8 cellular contexts compared by ENCODE assay signal in genomic region chr10:59361659-59362183, GRCh38. TPM values are rescaled to one million over a fixed set of nuclear protein-coding genes. Genes with fewer than 3 reads are reported as not detected.
DNase-seq lines count a peak whose midpoint lies in the region; ATAC-seq and TF ChIP-seq lines count a peak whose summit lies in the region.

No MANE protein-coding gene starts in this region.

- no peaks in the 10 kb centered on the region for H3K9me3 ChIP-seq in colonic mucosa
- H3K9me3 ChIP-seq in muscle layer of colon (ENCODE audit: low read length): no peaks in the 10 kb centered on the region

- H3K9ac ChIP-seq in colonic mucosa (ENCODE audit: low read depth in 2 of 2, low read length in 2 of 2) (peak overlapping the region; percentile 59 to 62), muscle layer of colon (ENCODE audit: low read length) (peak overlapping the region; percentile 62)

- in situ Hi-C loops in GM13976 (cut with MboI; ENCODE audit: low sequenced_read_pairs, unreplicated experiment): no loop called here

- H3K27ac ChIP-seq in colonic mucosa: peak overlapping the region; percentile 69
- H3K27ac ChIP-seq in muscle layer of colon (ENCODE audit: low read depth, low read length): peak overlapping the region; percentile 88

- ATAC-seq in GM18907 (IDR thresholded peaks at IDR 0.05; ENCODE audit: unreplicated experiment) (no peak), GM21515 (IDR thresholded peaks at IDR 0.05; ENCODE audit: unreplicated experiment) (no peak)

- DNase-seq in A172 (ENCODE audit: low spot score): peak; percentile 20
- DNase-seq in HuH-7 (ENCODE audit: low spot score): peak; percentile 10
- no peak for DNase-seq in colonic mucosa
- DNase-seq in GF-D8 (lab: John Stamatoyannopoulos, UW): no peak
- DNase-seq in GM13976 (ENCODE audit: low spot score): no peak

- H3K4me1 ChIP-seq in colonic mucosa (no peaks in the 10 kb centered on the region), muscle layer of colon (ENCODE audit: insufficient read depth, low read length) (peaks cover 36% of the 10 kb centered on the region)

- H3K27me3 ChIP-seq in colonic mucosa (no peaks in the 10 kb centered on the region), muscle layer of colon (ENCODE audit: control insufficient read depth in 1 of 2, insufficient read depth in 2 of 2, low read length in 2 of 2) (no peaks in the 10 kb centered on the region)

- H3K36me3 ChIP-seq in colonic mucosa (no peaks in the 10 kb centered on the region), muscle layer of colon (ENCODE audit: insufficient read depth, low read length) (no peaks in the 10 kb centered on the region)

- intact Hi-C loops in colonic mucosa (cut with DNase I): no loop called here

- TF ChIP-seq CTCF in colonic mucosa (IDR thresholded peaks at IDR 0.05) (no peak), GM13976 (IDR thresholded peaks at IDR 0.05; ENCODE audit: borderline replicate concordance, control extremely low read depth, extremely low read depth, insufficient read depth, missing control alignments) (no peak)

- H3K4me3 ChIP-seq in colonic mucosa: peak overlapping the region; percentile 52
- H3K4me3 ChIP-seq in muscle layer of colon (ENCODE audit: low read depth in 1 of 2, low read length in 2 of 2): peak overlapping the region; percentile 65 to 80

RNA-seq across cellular contexts. Expression of gene FAM13C, which starts 0.6 kb away (rescaled TPM):
- total RNA-seq in A172 (2014; rRNA removed; shearing (Covaris generic)): 0.22 TPM in 1 of 2 replicates, not detected in the other
- 1 to 10 TPM; 1.0 to 2.5 TPM for total RNA-seq in colonic mucosa

Comparison
In these comparisons a context has a peak if more than half of its experiments do, and no peak if none do; other contexts are left out.
1. DNase-seq: peak in A172 (single experiment) and HuH-7 (single experiment); none in colonic mucosa (single experiment), GF-D8 (single experiment) and GM13976 (single experiment).